Comparison of ENCODE assay signal across 22 cellular contexts in genomic region chr14:98551028-98551427, GRCh38.
"Had no signal": no experiment of that assay in that cellular context is flagged by ENCODE, and none has a peak within 500 bp of the region (broad histone marks: within the 10 kb centered on the region; RNA-seq: fewer than 3 reads in every experiment).

No MANE protein-coding gene starts in this region.

- H3K9me3 Mint-ChIP-seq: effector memory CD8-positive, alpha-beta T cell had no signal

- H3K4me3 Mint-ChIP-seq: dendritic cell treated with granulocyte-macrophage colony-stimulating factor and Interleukin-4, amounts not matched to agents 40 ng/mL and 50 ng/mL, for 4 days; effector memory CD8-positive, alpha-beta T cell; endodermal cell had no signal

- DNase-seq: colonic mucosa; cortex of kidney; dermis blood vessel endothelial cell; dorsolateral prefrontal cortex; effector CD4-positive, alpha-beta T cell; effector CD8-positive, alpha-beta T cell; effector memory CD4-positive, alpha-beta T cell; effector memory CD8-positive, alpha-beta T cell; endodermal cell; erythroblast; esophagus squamous epithelium; foreskin fibroblast; foreskin keratinocyte; foreskin melanocyte; gastrocnemius medialis; glutamatergic neuron; head of caudate nucleus; heart left ventricle; heart right ventricle had no signal

- H3K27me3 Mint-ChIP-seq: dendritic cell treated with granulocyte-macrophage colony-stimulating factor and Interleukin-4, amounts not matched to agents 40 ng/mL and 50 ng/mL, for 4 days had no signal

- ATAC-seq: effector memory CD8-positive, alpha-beta T cell; esophagus mucosa; foreskin keratinocyte; gastrocnemius medialis; gastroesophageal sphincter; heart left ventricle; heart right ventricle had no signal

- H3K27ac Mint-ChIP-seq: dendritic cell treated with granulocyte-macrophage colony-stimulating factor and Interleukin-4, amounts not matched to agents 40 ng/mL and 50 ng/mL, for 4 days; effector memory CD8-positive, alpha-beta T cell; endodermal cell had no signal
